Comparison of ENCODE assay signal across 21 cellular contexts in the genomic region with DNA sequence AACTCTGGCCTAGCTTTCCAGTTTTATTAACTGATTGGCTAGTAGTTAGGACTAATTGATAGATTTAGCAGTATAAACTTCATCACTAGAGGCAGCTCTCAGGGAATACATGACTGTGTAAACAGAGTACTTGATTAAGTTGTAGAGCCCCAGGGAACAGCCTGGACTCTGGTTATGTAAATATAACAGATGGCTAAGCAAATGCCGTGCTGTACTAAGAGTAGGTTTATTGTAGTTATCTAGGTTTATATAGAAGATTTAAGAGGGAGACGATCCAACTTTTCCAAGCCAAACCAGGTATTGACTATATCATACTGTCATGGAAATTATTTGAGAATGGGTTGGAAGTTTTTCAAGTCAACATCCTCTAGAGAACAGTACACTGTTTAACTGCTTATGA.
DNase-seq lines count a peak whose midpoint lies in the region; ATAC-seq, FAIRE-seq and TF ChIP-seq lines count a peak whose summit lies in the region.
"Had no signal": no experiment of that assay in that cellular context is flagged by ENCODE, and none has a peak within 500 bp of the region (broad histone marks: within the 10 kb centered on the region; RNA-seq: fewer than 3 reads in every experiment).

No MANE protein-coding gene starts in this region.

- H3K27ac Mint-ChIP-seq in activated CD4-positive, alpha-beta memory T cell treated with anti-CD3 and anti-CD28 coated beads, Interleukin-2, amount 10 ng/mL, durations not matched to agents 7 days and 5 days = no peak overlapping the region
- H3K27ac Mint-ChIP-seq: activated naive CD8-positive, alpha-beta T cell; effector memory CD8-positive, alpha-beta T cell; nephron had no signal

- no peaks in the 10 kb centered on the region for H3K9me3 ChIP-seq in upper lobe of right lung
- H3K9me3 ChIP-seq: esophagus muscularis mucosa had no signal

- TF ChIP-seq CTCF in bronchial epithelial cell (IDR thresholded peaks at IDR 0.05; ENCODE audit: insufficient read depth, low read length, severe bottlenecking) = no peak
- TF ChIP-seq CTCF in upper lobe of right lung (IDR thresholded peaks at IDR 0.05) = no peak

- H3K27me3 ChIP-seq in bronchial epithelial cell (ENCODE audit: control insufficient read depth, insufficient read depth, low read length) = no peaks in the 10 kb centered on the region
- no peaks in the 10 kb centered on the region for H3K27me3 ChIP-seq in upper lobe of right lung
- H3K27me3 ChIP-seq: esophagus muscularis mucosa had no signal

- intact Hi-C loops in upper lobe of right lung (cut with DNase I) = no loop called here

- H3K36me3 ChIP-seq in bronchial epithelial cell (ENCODE audit: control insufficient read depth, insufficient read depth, low read length) (no peaks in the 10 kb centered on the region), upper lobe of right lung (no peaks in the 10 kb centered on the region)
- H3K36me3 ChIP-seq: esophagus muscularis mucosa had no signal

- H3K27ac ChIP-seq in upper lobe of right lung = no peak overlapping the region
- H3K27ac ChIP-seq: C4-2B, esophagus muscularis mucosa had no signal

- H3K9me3 Mint-ChIP-seq in activated CD4-positive, alpha-beta memory T cell treated with anti-CD3 and anti-CD28 coated beads, Interleukin-2, amount 10 ng/mL, durations not matched to agents 7 days and 5 days = peaks cover 2% of the 10 kb centered on the region
- H3K9me3 Mint-ChIP-seq: nephron had no signal

- no peak overlapping the region for H3K4me3 Mint-ChIP-seq in activated CD4-positive, alpha-beta memory T cell treated with anti-CD3 and anti-CD28 coated beads, Interleukin-2, amount 10 ng/mL, durations not matched to agents 7 days and 5 days
- H3K4me3 Mint-ChIP-seq: activated naive CD8-positive, alpha-beta T cell; effector memory CD8-positive, alpha-beta T cell; nephron had no signal

- DNase-seq in SIG-M5 treated with dmso at 0.1 percent for 504 hours (lab: John Stamatoyannopoulos, UW; ENCODE audit: unreplicated experiment) = peak; percentile 2
- DNase-seq in SIG-M5 (lab: John Stamatoyannopoulos, UW) = no peak
- DNase-seq in NCI-H2171 treated with DMSO at 0.1 percent for 48 hours (lab: John Stamatoyannopoulos, UW) = peak; percentile 78
- DNase-seq in bronchial epithelial cell (ENCODE audit: low read depth) = peak; percentile 2
- DNase-seq in upper lobe of right lung = no peak
- DNase-seq in activated CD4-positive, alpha-beta memory T cell treated with anti-CD3 and anti-CD28 coated beads, Interleukin-2, amount 10 ng/mL, durations not matched to agents 7 days and 5 days = no peak
- DNase-seq in T-helper 9 cell = no peak
- DNase-seq: activated T-cell treated with anti-CD3 and anti-CD28 coated beads, Interleukin-2, amount 50 U/mL, for 48 hours; effector memory CD8-positive, alpha-beta T cell; GF-D8; left ventricle myocardium superior; NCI-H2029; stimulated activated CD4-positive, alpha-beta T cell treated with anti-CD3 and anti-CD28 coated beads, Interleukin-2, amount 100 ng/mL, for 24 hours; stimulated activated naive CD4-positive, alpha-beta T cell; T1000 had no signal

- H3K27me3 Mint-ChIP-seq in activated CD4-positive, alpha-beta memory T cell treated with anti-CD3 and anti-CD28 coated beads, Interleukin-2, amount 10 ng/mL, durations not matched to agents 7 days and 5 days = no peaks in the 10 kb centered on the region
- H3K27me3 Mint-ChIP-seq: activated naive CD8-positive, alpha-beta T cell; effector memory CD8-positive, alpha-beta T cell had no signal

- no peaks in the 10 kb centered on the region for H3K4me1 Mint-ChIP-seq in activated CD4-positive, alpha-beta memory T cell treated with anti-CD3 and anti-CD28 coated beads, Interleukin-2, amount 10 ng/mL, durations not matched to agents 7 days and 5 days
- H3K4me1 Mint-ChIP-seq: nephron had no signal

- no peak overlapping the region for H3K4me3 ChIP-seq in bronchial epithelial cell (ENCODE audit: low read depth, low read length)
- H3K4me3 ChIP-seq in upper lobe of right lung = no peak overlapping the region
- H3K4me3 ChIP-seq: esophagus muscularis mucosa had no signal

- CTCF ChIA-PET in activated CD4-positive, alpha-beta memory T cell treated with anti-CD3 and anti-CD28 coated beads, Interleukin-2, amount 10 ng/mL, durations not matched to agents 7 days and 5 days (lab: Charles Lee) = no interaction called here

- H3K4me1 ChIP-seq in upper lobe of right lung = no peaks in the 10 kb centered on the region
- H3K4me1 ChIP-seq: esophagus muscularis mucosa had no signal

- POLR2A ChIA-PET in activated CD4-positive, alpha-beta memory T cell treated with anti-CD3 and anti-CD28 coated beads, Interleukin-2, amount 10 ng/mL, durations not matched to agents 7 days and 5 days (lab: Charles Lee) = no interaction called here

- ATAC-seq in upper lobe of right lung (peak; percentile 55), HG03565 (IDR thresholded peaks at IDR 0.05; ENCODE audit: unreplicated experiment) (no peak)
- ATAC-seq: effector memory CD8-positive, alpha-beta T cell; left ventricle myocardium superior had no signal

- no peaks in the 10 kb centered on the region for H3K36me3 Mint-ChIP-seq in activated CD4-positive, alpha-beta memory T cell treated with anti-CD3 and anti-CD28 coated beads, Interleukin-2, amount 10 ng/mL, durations not matched to agents 7 days and 5 days (ENCODE audit: low read depth)
- H3K36me3 Mint-ChIP-seq: activated naive CD8-positive, alpha-beta T cell had no signal

- FAIRE-seq in bronchial epithelial cell (lab: Jason Lieb, UNC) = no peak
- FAIRE-seq: GM19239 had no signal

Comparison
In these comparisons a context has a peak if more than half of its experiments do, and no peak if none do; other contexts are left out.
1. DNase-seq: peak in SIG-M5 treated with dmso at 0.1 percent for 504 hours (single experiment), NCI-H2171 treated with DMSO at 0.1 percent for 48 hours (single experiment) and bronchial epithelial cell (single experiment); none in SIG-M5 (single experiment), upper lobe of right lung (single experiment), activated CD4-positive, alpha-beta memory T cell treated with anti-CD3 and anti-CD28 coated beads, Interleukin-2, amount 10 ng/mL, durations not matched to agents 7 days and 5 days (single experiment) and T-helper 9 cell (single experiment).